9 cellular contexts compared by ENCODE assay signal in the genomic region with DNA sequence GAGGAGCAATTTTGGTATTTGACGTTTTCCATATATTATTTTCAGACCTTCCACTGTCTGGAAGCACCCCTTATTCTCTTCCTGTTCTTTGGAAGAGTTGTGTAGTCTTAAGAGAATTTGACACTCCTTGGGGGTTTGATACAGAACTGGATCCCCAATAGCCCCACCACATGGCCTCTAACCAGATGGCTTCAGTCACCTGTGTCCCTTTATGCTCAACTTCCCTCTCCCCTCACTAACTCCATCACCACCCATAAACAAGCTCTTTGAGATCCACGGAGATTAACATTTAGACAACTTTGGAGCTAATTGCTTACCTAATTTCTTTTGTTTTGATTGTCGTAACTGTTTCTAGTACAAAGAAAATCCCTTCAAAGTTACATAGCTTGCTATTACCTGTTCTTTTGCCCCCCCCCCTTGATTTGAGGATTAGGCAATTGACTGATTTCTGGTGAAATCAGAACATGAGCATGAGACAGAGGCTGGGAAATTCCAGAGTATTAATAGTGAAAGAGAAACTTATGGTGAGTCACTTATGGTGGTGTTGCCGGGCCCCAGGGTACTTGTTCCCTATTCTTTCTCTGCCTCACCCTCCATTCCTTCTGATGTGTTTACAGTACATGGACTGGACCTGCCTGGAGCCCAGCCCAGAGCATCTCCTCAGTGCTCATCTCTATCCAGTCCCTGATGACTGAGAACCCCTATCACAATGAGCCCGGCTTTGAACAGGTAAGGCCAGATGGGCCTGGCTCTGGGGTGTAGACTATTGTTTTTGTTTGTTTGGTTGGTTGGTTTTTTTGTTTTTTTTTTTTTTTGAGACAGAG. TPM values are rescaled to one million over a fixed set of nuclear protein-coding genes. Genes with fewer than 3 reads are reported as not detected.
DNase-seq lines count a peak whose midpoint lies in the region; ATAC-seq, FAIRE-seq and TF ChIP-seq lines count a peak whose summit lies in the region.
"Had no signal": no experiment of that assay in that cellular context is flagged by ENCODE, and none has a peak within 500 bp of the region (broad histone marks: within the 10 kb centered on the region; RNA-seq: fewer than 3 reads in every experiment).

No MANE protein-coding gene starts in this region.

- no peaks in the 10 kb centered on the region for H3K9me3 Mint-ChIP-seq in CD8-positive, alpha-beta T cell
- no peaks in the 10 kb centered on the region for H3K9me3 Mint-ChIP-seq in activated T-helper 1 cell treated with anti-CD3 and anti-CD28 coated beads, Interleukin-12 subunit alpha, Interleukin-12 subunit beta, Interleukin-2, Interleukin-4 antibody, amounts not matched to agents 30 ng/mL and 10 ng/mL and 1 ng/mL, durations not matched to agents 14 hours and 24 hours and 36 hours
- no peaks in the 10 kb centered on the region for H3K9me3 Mint-ChIP-seq in stimulated activated effector memory CD8-positive, alpha-beta T cell treated with anti-CD3 and anti-CD28 coated beads, Interleukin-12 subunit alpha, Interleukin-12 subunit beta, amount 100 ng/mL, for 72 hours

- CTCF ChIA-PET in CD8-positive, alpha-beta T cell (lab: Charles Lee): no interaction called here

- H3K4me3 Mint-ChIP-seq in CD8-positive, alpha-beta T cell: peak overlapping the region; percentile 15
- peak overlapping the region; percentile 70 for H3K4me3 Mint-ChIP-seq in activated T-helper 1 cell treated with anti-CD3 and anti-CD28 coated beads, Interleukin-12 subunit alpha, Interleukin-12 subunit beta, Interleukin-2, Interleukin-4 antibody, amounts not matched to agents 30 ng/mL and 10 ng/mL and 1 ng/mL, durations not matched to agents 14 hours and 24 hours and 36 hours
- peak overlapping the region; percentile 59 for H3K4me3 Mint-ChIP-seq in stimulated activated effector memory CD8-positive, alpha-beta T cell treated with anti-CD3 and anti-CD28 coated beads, Interleukin-12 subunit alpha, Interleukin-12 subunit beta, amount 100 ng/mL, for 72 hours

- H4K20me1 ChIP-seq in keratinocyte (ENCODE audit: control insufficient read depth, extremely low read depth, insufficient read depth, low read length): no peaks in the 10 kb centered on the region

- no peaks in the 10 kb centered on the region for H3K9me1 ChIP-seq in keratinocyte (ENCODE audit: control insufficient read depth, extremely low read depth, insufficient read depth, low read length)

- no peaks in the 10 kb centered on the region for H3K27me3 Mint-ChIP-seq in CD8-positive, alpha-beta T cell (ENCODE audit: low read depth)
- no peaks in the 10 kb centered on the region for H3K27me3 Mint-ChIP-seq in activated T-helper 1 cell treated with anti-CD3 and anti-CD28 coated beads, Interleukin-12 subunit alpha, Interleukin-12 subunit beta, Interleukin-2, Interleukin-4 antibody, amounts not matched to agents 30 ng/mL and 10 ng/mL and 1 ng/mL, durations not matched to agents 14 hours and 24 hours and 36 hours (ENCODE audit: insufficient read depth)

- intact Hi-C loops in CD8-positive, alpha-beta T cell (cut with DNase I, micrococcal nuclease): no loop called here
- intact Hi-C loops in activated T-helper 1 cell treated with anti-CD3 and anti-CD28 coated beads, Interleukin-12 subunit alpha, Interleukin-12 subunit beta, Interleukin-2, Interleukin-4 antibody, amounts not matched to agents 30 ng/mL and 10 ng/mL and 1 ng/mL, durations not matched to agents 14 hours and 24 hours and 36 hours (cut with micrococcal nuclease): loop anchor here (1.0 to 10.0 kb wide), 4 partner anchors 7 to 449 kb away; a partner anchor contains a TSS

- no peaks in the 10 kb centered on the region for H3K27me3 ChIP-seq in CD8-positive, alpha-beta T cell (ENCODE audit: insufficient read depth, low read length)
- H3K27me3 ChIP-seq in keratinocyte (ENCODE audit: control insufficient read depth, extremely low read depth, insufficient read depth, low read length): no peaks in the 10 kb centered on the region

- FAIRE-seq in keratinocyte (lab: Jason Lieb, UNC): peak; percentile 87

- POLR2A ChIA-PET in CD8-positive, alpha-beta T cell (lab: Charles Lee): no interaction called here

- peak; percentile 81 for ATAC-seq in CD8-positive, alpha-beta T cell
- peak; percentile 67 for ATAC-seq in GM21390 (IDR thresholded peaks at IDR 0.05; ENCODE audit: unreplicated experiment)
- ATAC-seq in stimulated activated effector memory CD8-positive, alpha-beta T cell treated with anti-CD3 and anti-CD28 coated beads, Interleukin-12 subunit alpha, Interleukin-12 subunit beta, amount 100 ng/mL, for 72 hours: peak; percentile 98
- no peak for ATAC-seq in HG03565 (IDR thresholded peaks at IDR 0.05; ENCODE audit: unreplicated experiment)

- peaks cover 48% of the 10 kb centered on the region for H3K4me1 Mint-ChIP-seq in CD8-positive, alpha-beta T cell (ENCODE audit: low read depth)
- peaks cover 55% of the 10 kb centered on the region for H3K4me1 Mint-ChIP-seq in activated T-helper 1 cell treated with anti-CD3 and anti-CD28 coated beads, Interleukin-12 subunit alpha, Interleukin-12 subunit beta, Interleukin-2, Interleukin-4 antibody, amounts not matched to agents 30 ng/mL and 10 ng/mL and 1 ng/mL, durations not matched to agents 14 hours and 24 hours and 36 hours (ENCODE audit: low read depth)
- H3K4me1 Mint-ChIP-seq in stimulated activated effector memory CD8-positive, alpha-beta T cell treated with anti-CD3 and anti-CD28 coated beads, Interleukin-12 subunit alpha, Interleukin-12 subunit beta, amount 100 ng/mL, for 72 hours: peaks cover 56% of the 10 kb centered on the region

- H3K4me2 ChIP-seq in keratinocyte (ENCODE audit: control insufficient read depth, extremely low read depth, insufficient read depth, low read depth, low read length): peak overlapping the region; percentile 77

- peaks cover 89% of the 10 kb centered on the region for H3K36me3 Mint-ChIP-seq in CD8-positive, alpha-beta T cell
- peaks cover 49% of the 10 kb centered on the region for H3K36me3 Mint-ChIP-seq in activated T-helper 1 cell treated with anti-CD3 and anti-CD28 coated beads, Interleukin-12 subunit alpha, Interleukin-12 subunit beta, Interleukin-2, Interleukin-4 antibody, amounts not matched to agents 30 ng/mL and 10 ng/mL and 1 ng/mL, durations not matched to agents 14 hours and 24 hours and 36 hours (ENCODE audit: low read depth)
- peaks cover 100% of the 10 kb centered on the region for H3K36me3 Mint-ChIP-seq in stimulated activated effector memory CD8-positive, alpha-beta T cell treated with anti-CD3 and anti-CD28 coated beads, Interleukin-12 subunit alpha, Interleukin-12 subunit beta, amount 100 ng/mL, for 72 hours

- peak overlapping the region; percentile 87 for H3K27ac Mint-ChIP-seq in CD8-positive, alpha-beta T cell
- H3K27ac Mint-ChIP-seq in activated T-helper 1 cell treated with anti-CD3 and anti-CD28 coated beads, Interleukin-12 subunit alpha, Interleukin-12 subunit beta, Interleukin-2, Interleukin-4 antibody, amounts not matched to agents 30 ng/mL and 10 ng/mL and 1 ng/mL, durations not matched to agents 14 hours and 24 hours and 36 hours: peak overlapping the region; percentile 88
- H3K27ac Mint-ChIP-seq in stimulated activated effector memory CD8-positive, alpha-beta T cell treated with anti-CD3 and anti-CD28 coated beads, Interleukin-12 subunit alpha, Interleukin-12 subunit beta, amount 100 ng/mL, for 72 hours: peak overlapping the region; percentile 95

- TF ChIP-seq CTCF in CD8-positive, alpha-beta T cell (IDR thresholded peaks at IDR 0.05): no peak
- peak in 1 of 3 experiments; percentile 12 for TF ChIP-seq CTCF in keratinocyte (optimal IDR thresholded peaks at IDR 0.05 in 1 of 3, IDR thresholded peaks at IDR 0.05 in 1 of 3, conservative IDR thresholded peaks at IDR 0.05 in 1 of 3; ENCODE audit: extremely low read depth in 1 of 3, insufficient read depth in 2 of 3, low read length in 3 of 3)

- H3K9me3 ChIP-seq in CD8-positive, alpha-beta T cell (ENCODE audit: low read length): no peaks in the 10 kb centered on the region
- H3K9me3 ChIP-seq in keratinocyte (ENCODE audit: control insufficient read depth, low read depth, low read length): no peaks in the 10 kb centered on the region

- H3K4me3 ChIP-seq in CD8-positive, alpha-beta T cell (ENCODE audit: low read depth, low read length): no peak overlapping the region
- peak overlapping the region in 2 of 3 experiments; percentile 23 to 35 for H3K4me3 ChIP-seq in keratinocyte (ENCODE audit: control insufficient read depth in 2 of 3, extremely low read depth in 1 of 3, insufficient read depth in 2 of 3, low read depth in 1 of 3, low read length in 3 of 3)

- peaks cover 16% of the 10 kb centered on the region for H3K4me1 ChIP-seq in CD8-positive, alpha-beta T cell (ENCODE audit: insufficient read depth, low read length)
- peaks cover 15% of the 10 kb centered on the region for H3K4me1 ChIP-seq in keratinocyte (ENCODE audit: control insufficient read depth, extremely low read depth, insufficient read depth, low read length)

- H2AFZ ChIP-seq in keratinocyte (ENCODE audit: control insufficient read depth, low read length): no peak overlapping the region

- H3K79me2 ChIP-seq in keratinocyte (ENCODE audit: control insufficient read depth, insufficient read depth, low read length): peaks cover 62% of the 10 kb centered on the region

- H3K27ac ChIP-seq in CD8-positive, alpha-beta T cell (ENCODE audit: low read depth, low read length): no peak overlapping the region
- peak overlapping the region; percentile 99 for H3K27ac ChIP-seq in keratinocyte (ENCODE audit: control insufficient read depth, insufficient read depth, low read length)

- dilution Hi-C loops in keratinocyte (cut with MboI; ENCODE audit: extremely low pct_ligation_motif_present, low sequenced_read_pairs): no loop called here

- peaks cover 32% of the 10 kb centered on the region for H3K36me3 ChIP-seq in CD8-positive, alpha-beta T cell (ENCODE audit: insufficient read depth, low read length)
- peaks cover 36 to 51% of the 10 kb centered on the region in 2 experiments for H3K36me3 ChIP-seq in keratinocyte (ENCODE audit: control insufficient read depth in 2 of 2, extremely low read depth in 1 of 2, insufficient read depth in 2 of 2, low read length in 2 of 2)

- peak in 1 of 7 experiments; percentile 24 for DNase-seq in CD8-positive, alpha-beta T cell
- DNase-seq in M059J (ENCODE audit: low read depth) (peak; percentile 83), keratinocyte (ENCODE audit: low read depth, low spot score) (peak; percentile 85), cerebellar nuclear complex (lab: John Stamatoyannopoulos, UW) (no peak)
- peak; percentile 68 for DNase-seq in activated T-helper 1 cell treated with anti-CD3 and anti-CD28 coated beads, Interleukin-12 subunit alpha, Interleukin-12 subunit beta, Interleukin-2, Interleukin-4 antibody, amounts not matched to agents 30 ng/mL and 10 ng/mL and 1 ng/mL, durations not matched to agents 14 hours and 24 hours and 36 hours (ENCODE audit: low spot score)
- DNase-seq in stimulated activated effector memory CD8-positive, alpha-beta T cell treated with anti-CD3 and anti-CD28 coated beads, Interleukin-12 subunit alpha, Interleukin-12 subunit beta, amount 100 ng/mL, for 72 hours (ENCODE audit: low spot score in 2 of 2): peak; percentile 32 to 82

- H3K9ac ChIP-seq in keratinocyte (ENCODE audit: control insufficient read depth, extremely low read depth, insufficient read depth, low read length): peak overlapping the region; percentile 79

RNA-seq across cellular contexts. Expression of a gene that starts 7.5 kb away (rescaled TPM):
- 10 to 100 TPM; 56.4 to 56.7 TPM for total RNA-seq in CD8-positive, alpha-beta T cell
- 61.8 and 89.1 TPM in 2 replicates for total RNA-seq in M059J (2014; rRNA removed; shearing (Covaris generic))
- total RNA-seq in activated T-helper 1 cell treated with anti-CD3 and anti-CD28 coated beads, Interleukin-12 subunit alpha, Interleukin-12 subunit beta, Interleukin-2, Interleukin-4 antibody, amounts not matched to agents 30 ng/mL and 10 ng/mL and 1 ng/mL, durations not matched to agents 14 hours and 24 hours and 36 hours: 88.8 and 91.5 TPM in 2 replicates
- 132 to 163 TPM (median 140 TPM) in 3 replicates for polyA plus RNA-seq in keratinocyte
- polyA plus RNA-seq in keratinocyte (2011; ENCODE audit: low read depth): 88.0 TPM
- 139 and 170 TPM in 2 replicates for polyA plus RNA-seq in keratinocyte (2011; cell fraction: cytosol; rRNA removed)
- 191 and 193 TPM in 2 replicates for polyA plus RNA-seq in keratinocyte (2011; cell fraction: nucleus; rRNA removed)
- polyA plus RNA-seq in keratinocyte (2012; ENCODE audit: low replicate concordance): 85.9 and 89.9 TPM in 2 replicates
- 113 to 192 TPM (median 147 TPM) in 3 replicates for polyA minus RNA-seq in keratinocyte
- polyA minus RNA-seq in keratinocyte (2011; cell fraction: cytosol; rRNA and poly(A)+ RNA removed): 125 TPM
- 89.7 and 127 TPM in 2 replicates for polyA minus RNA-seq in keratinocyte (2011; cell fraction: nucleus; rRNA and poly(A)+ RNA removed)

RNA-seq across cellular contexts. Expression of a gene that starts 23.1 kb away (rescaled TPM):
- 10 to 100 TPM; 10.5 to 13.4 TPM for total RNA-seq in CD8-positive, alpha-beta T cell
- 135 and 313 TPM in 2 replicates for total RNA-seq in M059J (2014; rRNA removed; shearing (Covaris generic))
- total RNA-seq in activated T-helper 1 cell treated with anti-CD3 and anti-CD28 coated beads, Interleukin-12 subunit alpha, Interleukin-12 subunit beta, Interleukin-2, Interleukin-4 antibody, amounts not matched to agents 30 ng/mL and 10 ng/mL and 1 ng/mL, durations not matched to agents 14 hours and 24 hours and 36 hours: 149 and 155 TPM in 2 replicates
- 299 to 434 TPM (median 355 TPM) in 3 replicates for polyA plus RNA-seq in keratinocyte
- 9.0 TPM for polyA plus RNA-seq in keratinocyte (2011; ENCODE audit: low read depth)
- polyA plus RNA-seq in keratinocyte (2011; cell fraction: cytosol; rRNA removed): 265 TPM in 2 replicates
- polyA plus RNA-seq in keratinocyte (2011; cell fraction: nucleus; rRNA removed): 146 and 163 TPM in 2 replicates
- polyA plus RNA-seq in keratinocyte (2012; ENCODE audit: low replicate concordance): 162 and 277 TPM in 2 replicates
- polyA minus RNA-seq in keratinocyte: 129 to 194 TPM (median 166 TPM) in 3 replicates
- polyA minus RNA-seq in keratinocyte (2011; cell fraction: cytosol; rRNA and poly(A)+ RNA removed): 106 TPM
- 26.8 and 28.2 TPM in 2 replicates for polyA minus RNA-seq in keratinocyte (2011; cell fraction: nucleus; rRNA and poly(A)+ RNA removed)

RNA-seq across cellular contexts. Expression of a gene that starts 29.0 kb away (rescaled TPM):
- total RNA-seq in CD8-positive, alpha-beta T cell: 10 to 100 TPM; 61.7 to 64.3 TPM
- 58.4 and 83.4 TPM in 2 replicates for total RNA-seq in M059J (2014; rRNA removed; shearing (Covaris generic))
- 148 and 163 TPM in 2 replicates for total RNA-seq in activated T-helper 1 cell treated with anti-CD3 and anti-CD28 coated beads, Interleukin-12 subunit alpha, Interleukin-12 subunit beta, Interleukin-2, Interleukin-4 antibody, amounts not matched to agents 30 ng/mL and 10 ng/mL and 1 ng/mL, durations not matched to agents 14 hours and 24 hours and 36 hours
- 72.4 to 94.9 TPM (median 90.5 TPM) in 3 replicates for polyA plus RNA-seq in keratinocyte
- polyA plus RNA-seq in keratinocyte (2011; ENCODE audit: low read depth): 45.5 TPM
- polyA plus RNA-seq in keratinocyte (2011; cell fraction: cytosol; rRNA removed): 76.9 and 100 TPM in 2 replicates
- polyA plus RNA-seq in keratinocyte (2011; cell fraction: nucleus; rRNA removed): 47.3 and 48.1 TPM in 2 replicates
- 39.4 and 97.8 TPM in 2 replicates for polyA plus RNA-seq in keratinocyte (2012; ENCODE audit: low replicate concordance)
- polyA minus RNA-seq in keratinocyte: 37.1 to 63.0 TPM (median 57.4 TPM) in 3 replicates
- 45.3 TPM for polyA minus RNA-seq in keratinocyte (2011; cell fraction: cytosol; rRNA and poly(A)+ RNA removed)
- polyA minus RNA-seq in keratinocyte (2011; cell fraction: nucleus; rRNA and poly(A)+ RNA removed): 9.9 and 16.8 TPM in 2 replicates

RNA-seq across cellular contexts. Expression of a gene that starts 52.7 kb away (rescaled TPM):
- total RNA-seq in CD8-positive, alpha-beta T cell: not detected
- total RNA-seq in M059J (2014; rRNA removed; shearing (Covaris generic)): not detected in 2 replicates
- not detected in 2 replicates for total RNA-seq in activated T-helper 1 cell treated with anti-CD3 and anti-CD28 coated beads, Interleukin-12 subunit alpha, Interleukin-12 subunit beta, Interleukin-2, Interleukin-4 antibody, amounts not matched to agents 30 ng/mL and 10 ng/mL and 1 ng/mL, durations not matched to agents 14 hours and 24 hours and 36 hours
- not detected in 3 replicates for polyA plus RNA-seq in keratinocyte
- polyA plus RNA-seq in keratinocyte (2011; ENCODE audit: low read depth): not detected
- not detected in 2 replicates for polyA plus RNA-seq in keratinocyte (2011; cell fraction: cytosol; rRNA removed)
- not detected in 2 replicates for polyA plus RNA-seq in keratinocyte (2011; cell fraction: nucleus; rRNA removed)
- not detected in 2 replicates for polyA plus RNA-seq in keratinocyte (2012; ENCODE audit: low replicate concordance)
- not detected in 3 replicates for polyA minus RNA-seq in keratinocyte
- not detected for polyA minus RNA-seq in keratinocyte (2011; cell fraction: cytosol; rRNA and poly(A)+ RNA removed)
- polyA minus RNA-seq in keratinocyte (2011; cell fraction: nucleus; rRNA and poly(A)+ RNA removed): not detected in 2 replicates
- total RNA-seq: skeletal muscle tissue had no signal

Comparison
In these comparisons a context has a peak if more than half of its experiments do, and no peak if none do; other contexts are left out.
1. DNase-seq: peak in M059J (single experiment), activated T-helper 1 cell treated with anti-CD3 and anti-CD28 coated beads, Interleukin-12 subunit alpha, Interleukin-12 subunit beta, Interleukin-2, Interleukin-4 antibody, amounts not matched to agents 30 ng/mL and 10 ng/mL and 1 ng/mL, durations not matched to agents 14 hours and 24 hours and 36 hours (single experiment), keratinocyte (single experiment) and stimulated activated effector memory CD8-positive, alpha-beta T cell treated with anti-CD3 and anti-CD28 coated beads, Interleukin-12 subunit alpha, Interleukin-12 subunit beta, amount 100 ng/mL, for 72 hours (2 of 2); none in cerebellar nuclear complex (0 of 2).
2. H3K4me3 Mint-ChIP-seq: peak in every context shown above with its lines; median percentile 70 in activated T-helper 1 cell treated with anti-CD3 and anti-CD28 coated beads, Interleukin-12 subunit alpha, Interleukin-12 subunit beta, Interleukin-2, Interleukin-4 antibody, amounts not matched to agents 30 ng/mL and 10 ng/mL and 1 ng/mL, durations not matched to agents 14 hours and 24 hours and 36 hours; 59 in stimulated activated effector memory CD8-positive, alpha-beta T cell treated with anti-CD3 and anti-CD28 coated beads, Interleukin-12 subunit alpha, Interleukin-12 subunit beta, amount 100 ng/mL, for 72 hours; 15 in CD8-positive, alpha-beta T cell.
3. Peak in every context shown above with its lines, with median percentiles within 50 percentile points of each other: H3K27ac Mint-ChIP-seq.